12 cellular contexts compared by ENCODE assay signal in the genomic region with DNA sequence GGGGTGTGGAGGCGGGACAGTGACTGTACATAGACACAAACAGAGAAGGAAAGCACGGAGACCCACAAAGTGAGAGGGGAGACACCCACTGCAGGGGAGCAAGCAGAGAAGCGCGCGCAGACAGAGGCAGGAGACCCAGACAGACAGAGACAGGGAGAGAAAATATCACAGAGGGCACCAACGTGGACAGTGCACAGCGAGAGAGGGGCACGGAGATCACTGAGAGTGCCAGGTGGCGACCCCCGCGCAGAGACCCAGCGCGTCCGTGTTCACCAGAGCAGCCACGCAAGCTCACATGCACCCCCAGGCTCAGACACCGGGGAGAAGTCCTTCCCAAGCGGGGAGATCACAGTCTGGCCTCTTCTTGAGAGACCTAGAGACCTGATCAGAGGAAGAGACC. TPM values are rescaled to one million over a fixed set of nuclear protein-coding genes. Genes with fewer than 3 reads are reported as not detected.
DNase-seq lines count a peak whose midpoint lies in the region; ATAC-seq and TF ChIP-seq lines count a peak whose summit lies in the region.
"Had no signal": no experiment of that assay in that cellular context is flagged by ENCODE, and none has a peak within 500 bp of the region (broad histone marks: within the 10 kb centered on the region; RNA-seq: fewer than 3 reads in every experiment).

No MANE protein-coding gene starts in this region.

- no peak overlapping the region for H2BK5ac ChIP-seq in IMR-90 (ENCODE audit: low read depth, low read length, poor library complexity, severe bottlenecking)

- no peaks in the 10 kb centered on the region for H4K20me1 ChIP-seq in IMR-90 (ENCODE audit: insufficient read depth, low read length)

- dilution Hi-C loops in IMR-90 (cut with HindIII; ENCODE audit: low sequenced_read_pairs, unreplicated experiment), result no loop called here

- no peak overlapping the region for H3K27ac ChIP-seq in CD4-positive, CD25-positive, alpha-beta regulatory T cell (ENCODE audit: insufficient read depth, low read length, poor library complexity, severe bottlenecking)
- H3K27ac ChIP-seq in IMR-90 (ENCODE audit: insufficient read depth, low read length) (no peak overlapping the region), endodermal cell (ENCODE audit: low read depth, low read length) (no peak overlapping the region)

- H3K9me3 ChIP-seq in CD4-positive, CD25-positive, alpha-beta regulatory T cell (ENCODE audit: control insufficient read depth in 2 of 2, low read length in 2 of 2), result no peaks in the 10 kb centered on the region
- H3K9me3 ChIP-seq in IMR-90 (ENCODE audit: control insufficient read depth, insufficient read depth, low read length) (no peaks in the 10 kb centered on the region), endodermal cell (ENCODE audit: control insufficient read depth, low read length) (no peaks in the 10 kb centered on the region)

- peaks cover 17% of the 10 kb centered on the region for H3K4me1 ChIP-seq in CD4-positive, CD25-positive, alpha-beta regulatory T cell (ENCODE audit: control insufficient read depth, insufficient read depth, low read length, poor library complexity, severe bottlenecking)
- H3K4me1 ChIP-seq in IMR-90 (ENCODE audit: control insufficient read depth, insufficient read depth, low read length), result peaks cover 5% of the 10 kb centered on the region; the same call in 1 of the 2 replicates
- H3K4me1 ChIP-seq in endodermal cell (ENCODE audit: control insufficient read depth, insufficient read depth, low read length), result no peaks in the 10 kb centered on the region

- peak overlapping the region; percentile 5 for H2AK9ac ChIP-seq in IMR-90 (replicated peaks; ENCODE audit: low read depth, low read length, poor library complexity)

- peak overlapping the region in 3 of 4 donors; percentile 10 to 14 (median 10) for H3K4me3 Mint-ChIP-seq in CD4-positive, CD25-positive, alpha-beta regulatory T cell
- H3K4me3 Mint-ChIP-seq in endodermal cell, result peak overlapping the region; percentile 50
- H3K4me3 Mint-ChIP-seq in nephron, result peak overlapping the region; percentile 55 to 70 (median 70)
- H3K4me3 Mint-ChIP-seq: activated CD8-positive, alpha-beta T cell treated with anti-CD3 and anti-CD28 coated beads for 36 hours; activated naive CD4-positive, alpha-beta T cell treated with anti-CD3 and anti-CD28 coated beads, Interleukin-2, amount 10 ng/mL, durations not matched to agents 7 days and 5 days had no signal

- ATAC-seq in CD4-positive, CD25-positive, alpha-beta regulatory T cell (ENCODE audit: low read depth in 2 of 2), result no peak
- no peak for ATAC-seq in IMR-90 (ENCODE audit: low read depth)
- ATAC-seq in GM21825 (IDR thresholded peaks at IDR 0.05; ENCODE audit: unreplicated experiment), result no peak

- TF ChIP-seq RAD21 in IMR-90 (IDR thresholded peaks at IDR 0.05; ENCODE audit: low read length), result no peak

- WGBS in IMR-90 (ENCODE audit: extremely low coverage in 2 of 2, insufficient read length in 1 of 2), 2 experiments, result 29% methylated on average over 10 of the region's 17 CpGs; no CpG with 5 or more reads in 1 of the 2 experiments
- WGBS in endodermal cell (ENCODE audit: insufficient coverage in 1 of 2, insufficient read length in 1 of 2), 2 experiments, result 37 to 46% methylated on average over 10 to 17 of the region's 17 CpGs
- 18 to 23% methylated on average over 17 of the region's 17 CpGs for WGBS in lower leg skin, 2 donors

- DNase-seq in CD4-positive, CD25-positive, alpha-beta regulatory T cell, result no peak
- DNase-seq in IMR-90 (no peak), endodermal cell (no peak), UCSD-AML1 (lab: John Stamatoyannopoulos, UW; ENCODE audit: unreplicated experiment) (no peak), EL (no peak), lower leg skin (ENCODE audit: low spot score in 2 of 2) (no peak)

- no peak overlapping the region for H3K18ac ChIP-seq in IMR-90 (ENCODE audit: low read depth, low read length)

- H3K9me1 ChIP-seq in IMR-90 (ENCODE audit: insufficient read depth, low read length), result no peaks in the 10 kb centered on the region

- H3K56ac ChIP-seq in IMR-90 (ENCODE audit: extremely low read depth, insufficient read depth, low read length), result no peak overlapping the region

- POLR2A ChIA-PET in IMR-90 (lab: Charles Lee; ENCODE audit: unreplicated experiment), result no interaction called here

- no peak overlapping the region for H3K9ac ChIP-seq in IMR-90 (ENCODE audit: low read depth, low read length)
- H3K9ac ChIP-seq in endodermal cell (ENCODE audit: extremely low read depth, low read length, poor library complexity, severe bottlenecking), result no peak overlapping the region

- H3K4me2 ChIP-seq in IMR-90 (ENCODE audit: low read depth, low read length), result peak overlapping the region; percentile 57

- H3K27ac Mint-ChIP-seq in CD4-positive, CD25-positive, alpha-beta regulatory T cell, result no peak overlapping the region
- no peak overlapping the region for H3K27ac Mint-ChIP-seq in endodermal cell
- H3K27ac Mint-ChIP-seq in nephron, result no peak overlapping the region
- H3K27ac Mint-ChIP-seq: activated CD8-positive, alpha-beta T cell treated with anti-CD3 and anti-CD28 coated beads for 36 hours; activated naive CD4-positive, alpha-beta T cell treated with anti-CD3 and anti-CD28 coated beads, Interleukin-2, amount 10 ng/mL, durations not matched to agents 7 days and 5 days had no signal

- CTCF ChIA-PET in IMR-90 (lab: Yijun Ruan, JAX), result interaction anchor here (0.5 to 1.8 kb wide), 2 partner anchors 110 to 116 kb away, joined by 3 to 9 read pairs; no protein-coding TSS in a partner anchor

- no peak overlapping the region for H3K4ac ChIP-seq in IMR-90 (ENCODE audit: low read depth, low read length)

- no peak overlapping the region for H2BK20ac ChIP-seq in IMR-90 (ENCODE audit: low read depth, low read length)

- no peak overlapping the region for H4K8ac ChIP-seq in IMR-90 (ENCODE audit: low read depth in 2 of 2, low read length in 2 of 2)

- H4K91ac ChIP-seq in IMR-90 (ENCODE audit: insufficient read depth, low read depth, low read length), result no peak overlapping the region

- TF ChIP-seq POLR2A in IMR-90 (IDR thresholded peaks at IDR 0.05; ENCODE audit: low read depth, low read length) (no peak), lower leg skin (IDR thresholded peaks at IDR 0.05) (no peak)

- peaks cover 5 to 37% (median 16%) of the 10 kb centered on the region in 4 donors for H3K4me1 Mint-ChIP-seq in CD4-positive, CD25-positive, alpha-beta regulatory T cell
- H3K4me1 Mint-ChIP-seq in endodermal cell (peaks cover 22% of the 10 kb centered on the region), nephron (peaks cover 15% of the 10 kb centered on the region)

- peaks cover 81% of the 10 kb centered on the region for H3K27me3 Mint-ChIP-seq in CD4-positive, CD25-positive, alpha-beta regulatory T cell
- H3K27me3 Mint-ChIP-seq in endodermal cell (ENCODE audit: insufficient read depth), result peaks cover 94% of the 10 kb centered on the region
- peaks cover 94% of the 10 kb centered on the region for H3K27me3 Mint-ChIP-seq in nephron (ENCODE audit: low read depth)

- in situ Hi-C loops in IMR-90 (cut with MboI; ENCODE audit: low sequenced_read_pairs), result no loop called here

- H3K4me3 ChIP-seq in CD4-positive, CD25-positive, alpha-beta regulatory T cell (ENCODE audit: low read depth, low read length), result no peak overlapping the region
- H3K4me3 ChIP-seq in IMR-90 (ENCODE audit: insufficient read depth, low read depth, low read length) (no peak overlapping the region; the same call in 1 of the 2 replicates), endodermal cell (ENCODE audit: low read length) (no peak overlapping the region), lower leg skin (ENCODE audit: low read depth, poor library complexity, severe bottlenecking) (no peak overlapping the region)
- H3K4me3 ChIP-seq: lung had no signal

- H2BK120ac ChIP-seq in IMR-90 (ENCODE audit: low read depth, low read length), result no peak overlapping the region

- H2AFZ ChIP-seq in IMR-90 (replicated peaks; ENCODE audit: low read length, poor library complexity), result peak overlapping the region; percentile 79

- H3K79me1 ChIP-seq in IMR-90 (ENCODE audit: low read depth in 1 of 2, low read length in 2 of 2), result no peaks in the 10 kb centered on the region

- no peak overlapping the region for H2AK5ac ChIP-seq in IMR-90 (ENCODE audit: low read depth, low read length)

- no TSS peak for BruUV-seq in IMR-90 (replicated peaks; lab: Mats Ljungman, UMichigan)

- peaks cover 5% of the 10 kb centered on the region for H3K36me3 Mint-ChIP-seq in CD4-positive, CD25-positive, alpha-beta regulatory T cell
- no peaks in the 10 kb centered on the region for H3K36me3 Mint-ChIP-seq in endodermal cell (ENCODE audit: low read depth)
- peaks cover 3% of the 10 kb centered on the region for H3K36me3 Mint-ChIP-seq in nephron (ENCODE audit: low read depth)

- no peak overlapping the region for H4K5ac ChIP-seq in IMR-90 (ENCODE audit: low read depth, low read length)

- TF ChIP-seq CTCF in IMR-90 (conservative IDR thresholded peaks at IDR 0.05; ENCODE audit: low read depth, low read length) (no peak), endodermal cell (conservative IDR thresholded peaks at IDR 0.05) (no peak), nephron (IDR thresholded peaks at IDR 0.05; ENCODE audit: unreplicated experiment in 3 of 3) (no peak), lower leg skin (IDR thresholded peaks at IDR 0.05) (no peak)

- intact Hi-C loops in IMR-90 (cut with micrococcal nuclease), result no loop called here
- intact Hi-C loops in lower leg skin (cut with DNase I; ENCODE audit: low total_unique reads), result loop anchor here (10.0 kb wide), 1 partner anchor 117 kb away; no protein-coding TSS in a partner anchor

- no peak overlapping the region for H2BK15ac ChIP-seq in IMR-90 (ENCODE audit: low read depth, low read length)

- peaks cover 10% of the 10 kb centered on the region for H3K27me3 ChIP-seq in CD4-positive, CD25-positive, alpha-beta regulatory T cell (ENCODE audit: control insufficient read depth, insufficient read depth, low read length)
- H3K27me3 ChIP-seq in IMR-90 (ENCODE audit: control insufficient read depth, insufficient read depth, low read length), result peaks cover 31% of the 10 kb centered on the region
- H3K27me3 ChIP-seq in endodermal cell (ENCODE audit: control insufficient read depth, insufficient read depth, low read length, poor library complexity, severe bottlenecking), result peaks cover 85% of the 10 kb centered on the region

- H3K23ac ChIP-seq in IMR-90 (ENCODE audit: low read depth, low read length), result no peak overlapping the region; the same call in 1 of the 2 replicates

- peaks cover 0 to 4% (median 2%) of the 10 kb centered on the region in 7 donors for H3K9me3 Mint-ChIP-seq in CD4-positive, CD25-positive, alpha-beta regulatory T cell
- no peaks in the 10 kb centered on the region for H3K9me3 Mint-ChIP-seq in endodermal cell
- H3K9me3 Mint-ChIP-seq in nephron, result peaks cover 4% of the 10 kb centered on the region
- H3K9me3 Mint-ChIP-seq: activated CD8-positive, alpha-beta T cell treated with anti-CD3 and anti-CD28 coated beads for 36 hours; activated naive CD4-positive, alpha-beta T cell treated with anti-CD3 and anti-CD28 coated beads, Interleukin-2, amount 10 ng/mL, durations not matched to agents 7 days and 5 days had no signal

- no peak overlapping the region for H3K14ac ChIP-seq in IMR-90 (replicated peaks; ENCODE audit: low read depth, low read length)

- no peaks in the 10 kb centered on the region for H3K36me3 ChIP-seq in CD4-positive, CD25-positive, alpha-beta regulatory T cell (ENCODE audit: control insufficient read depth, insufficient read depth, low read length)
- H3K36me3 ChIP-seq in IMR-90 (ENCODE audit: control insufficient read depth, insufficient read depth, low read length), result no peaks in the 10 kb centered on the region
- H3K36me3 ChIP-seq in endodermal cell (ENCODE audit: control insufficient read depth, insufficient read depth, low read length), result no peaks in the 10 kb centered on the region

RNA-seq across cellular contexts. Expression of gene CACNG7, which starts 1.4 kb away (rescaled TPM):
- not detected for total RNA-seq in CD4-positive, CD25-positive, alpha-beta regulatory T cell
- not detected for polyA plus RNA-seq in CD4-positive, CD25-positive, alpha-beta regulatory T cell
- total RNA-seq in IMR-90 (2012; rRNA removed) (under 0.01 and 0.36 TPM in 2 replicates), endodermal cell (1 to 10 TPM; 2.7 to 3.4 TPM), lower leg skin (not detected)
- 6.7 and 7.7 TPM in 2 replicates for polyA plus RNA-seq in IMR-90 (2012; rRNA removed)
- polyA plus RNA-seq in IMR-90 (2012; cell fraction: cytosol; rRNA removed), result 3.6 and 10.9 TPM in 2 replicates
- 9.8 and 16.2 TPM in 2 replicates for polyA plus RNA-seq in IMR-90 (2012; cell fraction: nucleus; rRNA removed; ENCODE audit: low replicate concordance)
- 48.2 TPM for polyA plus RNA-seq in endodermal cell (2013, experiment 1 of 2)
- 46.4 TPM for polyA plus RNA-seq in endodermal cell (2013, experiment 2 of 2)
- total RNA-seq: activated CD8-positive, alpha-beta T cell treated with anti-CD3 and anti-CD28 coated beads for 36 hours; lung; T-helper 1 cell treated with Interleukin-12 subunit alpha and Interleukin-12 subunit beta and Interleukin-4 antibody, amounts not matched to agents 30 ng/mL and 1 ng/mL, for 36 hours had no signal
- polyA plus RNA-seq: lung had no signal

RNA-seq across cellular contexts. Expression of gene PRKCG, which starts 25.7 kb away (rescaled TPM):
- total RNA-seq in CD4-positive, CD25-positive, alpha-beta regulatory T cell, result not detected
- not detected for polyA plus RNA-seq in CD4-positive, CD25-positive, alpha-beta regulatory T cell
- total RNA-seq in IMR-90 (2012; rRNA removed) (not detected in 2 replicates), endodermal cell (1 to 10 TPM; 2.7 to 5.6 TPM), lower leg skin (not detected)
- 0.04 TPM in 1 of 2 replicates, not detected in the other for polyA plus RNA-seq in IMR-90 (2012; rRNA removed)
- 0.01 and 0.04 TPM in 2 replicates for polyA plus RNA-seq in IMR-90 (2012; cell fraction: cytosol; rRNA removed)
- 0.28 and 0.65 TPM in 2 replicates for polyA plus RNA-seq in IMR-90 (2012; cell fraction: nucleus; rRNA removed; ENCODE audit: low replicate concordance)
- polyA plus RNA-seq in endodermal cell (2013, experiment 1 of 2), result 10.6 TPM
- 8.2 TPM for polyA plus RNA-seq in endodermal cell (2013, experiment 2 of 2)

RNA-seq across cellular contexts. Expression of gene MYADM, which starts 40.0 kb away (rescaled TPM):
- 280 TPM for total RNA-seq in CD4-positive, CD25-positive, alpha-beta regulatory T cell
- 10 to 100 TPM; 26.1 to 36.3 (median 35.5) TPM for polyA plus RNA-seq in CD4-positive, CD25-positive, alpha-beta regulatory T cell
- 4.8 and 5.3 TPM in 2 replicates for total RNA-seq in IMR-90 (2012; rRNA removed)
- 96.1 and 112 TPM in 2 replicates for polyA plus RNA-seq in IMR-90 (2012; rRNA removed)
- polyA plus RNA-seq in IMR-90 (2012; cell fraction: cytosol; rRNA removed), result 53.9 and 155 TPM in 2 replicates
- polyA plus RNA-seq in IMR-90 (2012; cell fraction: nucleus; rRNA removed; ENCODE audit: low replicate concordance), result 67.8 and 150 TPM in 2 replicates
- total RNA-seq in endodermal cell, result 100 to 1,000 TPM; 112 to 157 TPM
- 65.5 TPM for polyA plus RNA-seq in endodermal cell (2013, experiment 1 of 2)
- 69.2 TPM for polyA plus RNA-seq in endodermal cell (2013, experiment 2 of 2)
- 10 to 100 TPM; 20.4 to 49.2 (median 33.6) TPM for total RNA-seq in lower leg skin

RNA-seq across cellular contexts. Expression of gene CACNG8, which starts 55.0 kb away (rescaled TPM):
- total RNA-seq in CD4-positive, CD25-positive, alpha-beta regulatory T cell, result not detected
- not detected for polyA plus RNA-seq in CD4-positive, CD25-positive, alpha-beta regulatory T cell
- total RNA-seq in IMR-90 (2012; rRNA removed) (not detected in 2 replicates), endodermal cell (1 to 10 TPM in 1 of 2 donors, under 1 TPM in 1; 0.48 to 4.8 TPM), lower leg skin (under 1 TPM in 2 of 4 donors, not detected in 2; 0.05 to 0.08 TPM)
- polyA plus RNA-seq in IMR-90 (2012; rRNA removed), result 0.09 and 0.15 TPM in 2 replicates
- 0.04 and 0.08 TPM in 2 replicates for polyA plus RNA-seq in IMR-90 (2012; cell fraction: cytosol; rRNA removed)
- polyA plus RNA-seq in IMR-90 (2012; cell fraction: nucleus; rRNA removed; ENCODE audit: low replicate concordance), result 0.39 and 0.54 TPM in 2 replicates
- 2.4 TPM for polyA plus RNA-seq in endodermal cell (2013, experiment 1 of 2)
- 2.1 TPM for polyA plus RNA-seq in endodermal cell (2013, experiment 2 of 2)
- total RNA-seq: activated CD8-positive, alpha-beta T cell treated with anti-CD3 and anti-CD28 coated beads for 36 hours; T-helper 1 cell treated with Interleukin-12 subunit alpha and Interleukin-12 subunit beta and Interleukin-4 antibody, amounts not matched to agents 30 ng/mL and 1 ng/mL, for 36 hours had no signal

Comparison
In these comparisons a context has a peak if more than half of its experiments do, and no peak if none do; other contexts are left out.
1. H3K4me3 Mint-ChIP-seq: peak in every context shown above with its lines; median percentile 70 in nephron; 50 in endodermal cell; 10 in CD4-positive, CD25-positive, alpha-beta regulatory T cell.